In the genomic region with DNA sequence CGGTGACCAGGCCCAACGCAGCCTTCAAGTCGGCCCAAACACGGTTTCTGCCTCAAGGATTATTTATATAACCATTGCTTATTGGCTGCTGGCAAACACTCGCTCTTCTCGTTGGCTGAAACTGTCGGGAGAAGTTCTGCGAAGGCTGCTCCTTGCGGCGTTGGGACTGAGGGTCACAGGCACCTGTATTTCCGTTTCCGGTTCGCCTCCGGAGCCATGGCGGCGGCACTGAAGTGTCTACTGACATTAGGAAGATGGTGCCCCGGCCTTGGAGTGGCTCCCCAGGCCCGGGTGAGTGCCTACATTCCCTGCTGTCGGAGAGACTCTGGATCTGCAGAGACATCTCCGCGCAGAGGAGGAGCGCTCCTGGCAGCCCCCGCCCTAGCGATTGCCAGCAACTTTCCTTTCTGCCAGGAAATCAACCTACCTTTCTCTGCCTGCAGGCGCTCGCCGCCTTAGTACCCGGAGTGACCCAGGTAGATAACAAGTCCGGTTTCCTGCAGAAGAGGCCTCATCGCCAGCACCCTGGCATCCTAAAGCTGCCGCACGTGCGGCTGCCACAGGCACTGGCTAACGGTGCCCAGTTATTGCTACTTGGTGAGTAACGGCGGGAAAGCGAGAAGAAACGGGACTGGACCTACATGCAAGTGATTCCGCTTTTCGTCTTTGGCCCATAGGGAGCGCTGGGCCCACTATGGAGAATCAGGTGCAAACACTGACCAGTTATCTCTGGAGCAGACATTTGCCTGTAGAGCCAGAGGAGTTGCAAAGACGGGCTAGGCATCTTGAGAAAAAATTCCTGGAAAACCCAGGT, we compare ENCODE assay signal across 8 cellular contexts. TPM values are rescaled to one million over a fixed set of nuclear protein-coding genes. Genes with fewer than 3 reads are reported as not detected.
DNase-seq lines count a peak whose midpoint lies in the region; ATAC-seq and TF ChIP-seq lines count a peak whose summit lies in the region.

A gene with protein sequence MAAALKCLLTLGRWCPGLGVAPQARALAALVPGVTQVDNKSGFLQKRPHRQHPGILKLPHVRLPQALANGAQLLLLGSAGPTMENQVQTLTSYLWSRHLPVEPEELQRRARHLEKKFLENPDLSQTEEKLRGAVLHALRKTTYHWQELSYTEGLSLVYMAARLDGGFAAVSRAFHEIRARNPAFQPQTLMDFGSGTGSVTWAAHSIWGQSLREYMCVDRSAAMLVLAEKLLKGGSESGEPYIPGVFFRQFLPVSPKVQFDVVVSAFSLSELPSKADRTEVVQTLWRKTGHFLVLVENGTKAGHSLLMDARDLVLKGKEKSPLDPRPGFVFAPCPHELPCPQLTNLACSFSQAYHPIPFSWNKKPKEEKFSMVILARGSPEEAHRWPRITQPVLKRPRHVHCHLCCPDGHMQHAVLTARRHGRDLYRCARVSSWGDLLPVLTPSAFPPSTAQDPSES (plus strand): TSS at position 194 of the 814 bp plus-strand sequence. CDS start 23 bp downstream, at position 217.

- POLR2A ChIA-PET in activated CD4-positive, alpha-beta T cell treated with anti-CD3 and anti-CD28 coated beads for 36 hours (lab: Charles Lee): no interaction called here

- peak within 1 kb of the TSS; percentile 92 for H3K4me3 Mint-ChIP-seq in activated CD4-positive, alpha-beta T cell treated with anti-CD3 and anti-CD28 coated beads for 36 hours

- TF ChIP-seq POLR2A in GM19099 (IDR thresholded peaks at IDR 0.05; ENCODE audit: extremely low read depth, insufficient read length, low read depth): peak; percentile 86

- H3K9me3 Mint-ChIP-seq in activated CD4-positive, alpha-beta T cell treated with anti-CD3 and anti-CD28 coated beads for 36 hours (ENCODE audit: low read depth): no peaks in the 10 kb centered on the region

- ATAC-seq in HG03432 (IDR thresholded peaks at IDR 0.05; ENCODE audit: unreplicated experiment): peak; percentile 96
- ATAC-seq in activated CD4-positive, alpha-beta T cell treated with anti-CD3 and anti-CD28 coated beads for 36 hours: peak; percentile 97

- peak within 1 kb of the TSS; percentile 90 for H3K4me3 ChIP-seq in BE2C (ENCODE audit: low read depth, low read length)
- H3K4me3 ChIP-seq in choroid plexus epithelial cell (ENCODE audit: low read depth, low read length): peak within 1 kb of the TSS; percentile 92

- intact Hi-C loops in activated CD4-positive, alpha-beta T cell treated with anti-CD3 and anti-CD28 coated beads for 36 hours (cut with DNase I, micrococcal nuclease): loop anchor here in 1 of 2 experiments (1.0 to 2.0 kb wide), 8 partner anchors 19 to 647 kb away; a partner anchor contains a TSS

- TF ChIP-seq CTCF in BE2C (IDR thresholded peaks at IDR 0.05; ENCODE audit: low read depth, low read length) (peak; percentile 61), choroid plexus epithelial cell (conservative IDR thresholded peaks at IDR 0.05; ENCODE audit: low read depth, low read length) (peak; percentile 63)

- H3K36me3 Mint-ChIP-seq in activated CD4-positive, alpha-beta T cell treated with anti-CD3 and anti-CD28 coated beads for 36 hours (ENCODE audit: low read depth): peaks cover 41% of the 10 kb centered on the region

- no peaks in the 10 kb centered on the region for H3K4me1 ChIP-seq in BE2C

- H3K9me3 ChIP-seq in BE2C: no peaks in the 10 kb centered on the region

- H3K27me3 Mint-ChIP-seq in activated CD4-positive, alpha-beta T cell treated with anti-CD3 and anti-CD28 coated beads for 36 hours: no peaks in the 10 kb centered on the region

- DNase-seq in BE2C (peak; percentile 91), NCI-H510A (lab: John Stamatoyannopoulos, UW) (peak; percentile 84), choroid plexus epithelial cell (ENCODE audit: low read depth) (peak; percentile 99), kidney glomerular epithelial cell (lab: John Stamatoyannopoulos, UW) (peak; percentile 97)
- DNase-seq in activated CD4-positive, alpha-beta T cell treated with anti-CD3 and anti-CD28 coated beads for 36 hours: peak; percentile 93
- DNase-seq in stimulated activated CD4-positive, alpha-beta T cell treated with anti-CD3 and anti-CD28 coated beads, Interleukin-1b, Interleukin-23, amount 100 ng/mL, for 1 hour (ENCODE audit: low read depth in 2 of 2): peak; percentile 47 to 64

- H3K27me3 ChIP-seq in BE2C: no peaks in the 10 kb centered on the region

- peaks cover 39% of the 10 kb centered on the region for H3K4me1 Mint-ChIP-seq in activated CD4-positive, alpha-beta T cell treated with anti-CD3 and anti-CD28 coated beads for 36 hours

- H3K27ac Mint-ChIP-seq in activated CD4-positive, alpha-beta T cell treated with anti-CD3 and anti-CD28 coated beads for 36 hours: peak within 1 kb of the TSS; percentile 89

- CTCF ChIA-PET in activated CD4-positive, alpha-beta T cell treated with anti-CD3 and anti-CD28 coated beads for 36 hours (lab: Charles Lee): interaction anchor here (0.6 to 2.0 kb wide), 2 partner anchors 25 to 381 kb away, joined by 3 to 5 read pairs; no protein-coding TSS in a partner anchor

- H3K36me3 ChIP-seq in BE2C: peaks cover 27% of the 10 kb centered on the region

RNA-seq across cellular contexts. Expression of the gene that starts here (rescaled TPM):
- 118 TPM for polyA plus RNA-seq in BE2C (2012; ENCODE audit: insufficient read depth, insufficient read length, low read depth)
- 10 to 100 TPM; 89.3 to 90.0 TPM for total RNA-seq in activated CD4-positive, alpha-beta T cell treated with anti-CD3 and anti-CD28 coated beads for 36 hours

Comparison
In these comparisons a context has a peak if more than half of its experiments do, and no peak if none do; other contexts are left out.
1. Peak in every context shown above with its lines: DNase-seq, ATAC-seq and H3K4me3 ChIP-seq.